Comparison of ENCODE assay signal across 11 cellular contexts in genomic region chr5:97093193-97093592, GRCh38. TPM values are rescaled to one million over a fixed set of nuclear protein-coding genes. Genes with fewer than 3 reads are reported as not detected.
"Had no signal": no experiment of that assay in that cellular context is flagged by ENCODE, and none has a peak within 500 bp of the region (broad histone marks: within the 10 kb centered on the region; RNA-seq: fewer than 3 reads in every experiment).

No MANE protein-coding gene starts in this region.

- ATAC-seq: GM23338 had no signal

- H3K27ac ChIP-seq: HL-60, KMS-11 had no signal

- H2AFZ ChIP-seq: GM23338 had no signal

- FAIRE-seq: H1, H54 had no signal

- H3K9ac ChIP-seq: KMS-11 had no signal

- DNase-seq: H9, HCEC 1CT, IMR-90, Karpas-422, KBM-7 had no signal

- H3K4me3 ChIP-seq: GM23338 had no signal

- H3K4me2 ChIP-seq: GM23338, KMS-11 had no signal

RNA-seq across cellular contexts. Expression of gene LIX1, which starts 49.2 kb away (rescaled TPM):
- total RNA-seq: GM23338, HT1080, IMR-90 had no signal
- polyA plus RNA-seq: IMR-90 had no signal
